ENCODE assay signal across 1 cellular context in genomic region chr2:113308784-113309183, GRCh38. TPM values are rescaled to one million over a fixed set of nuclear protein-coding genes. Genes with fewer than 3 reads are reported as not detected.
"Had no signal": no experiment of that assay in that cellular context is flagged by ENCODE, and none has a peak within 500 bp of the region (broad histone marks: within the 10 kb centered on the region; RNA-seq: fewer than 3 reads in every experiment).

No MANE protein-coding gene starts in this region.

RNA-seq across cellular contexts. Expression of gene PAX8, which starts 30.1 kb away (rescaled TPM):
- total RNA-seq: skeletal muscle tissue had no signal
